11 cellular contexts compared by ENCODE assay signal in the genomic region with DNA sequence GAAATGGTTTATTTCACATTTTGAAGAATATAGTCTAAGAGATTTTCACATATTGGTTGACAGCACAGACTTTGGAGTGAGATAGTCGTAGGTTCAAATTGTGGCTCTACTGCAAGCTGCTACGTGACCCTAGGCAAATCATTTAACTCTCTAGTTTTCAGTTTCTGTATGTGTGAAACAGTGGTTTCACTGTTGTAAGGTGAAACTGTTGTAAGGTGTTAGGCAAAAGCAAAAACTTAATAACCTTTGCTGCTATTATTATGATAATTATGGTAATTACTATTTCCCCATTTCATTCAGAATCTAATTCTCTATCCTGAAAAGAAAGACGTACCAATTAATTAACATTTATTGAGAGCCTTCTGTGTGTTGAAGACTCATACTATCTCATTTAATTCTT.
A peak's percentile ranks its signal among the peaks of the same experiment; 100 is the strongest.
DNase-seq lines count a peak whose midpoint lies in the region; ATAC-seq and TF ChIP-seq lines count a peak whose summit lies in the region.
"Had no signal": no experiment of that assay in that cellular context is flagged by ENCODE, and none has a peak within 500 bp of the region (broad histone marks: within the 10 kb centered on the region; RNA-seq: fewer than 3 reads in every experiment).

No MANE protein-coding gene starts in this region.

- intact Hi-C loops in testis (cut with DNase I; ENCODE audit: low total_unique reads) = no loop called here

- no peak overlapping the region for H3K4me3 ChIP-seq in testis
- H3K4me3 ChIP-seq: prostate gland, SJSA1 had no signal

- no peak for TF ChIP-seq POLR2A in testis (IDR thresholded peaks at IDR 0.05)

- DNase-seq in GM10266 (ENCODE audit: extremely low spot score) (peak; percentile 19), GM19240 (ENCODE audit: insufficient read length, low spot score) (peak; percentile 5), NCI-H2107 (lab: John Stamatoyannopoulos, UW) (no peak), SIG-M5 treated with dmso at 0.1 percent for 504 hours (lab: John Stamatoyannopoulos, UW; ENCODE audit: unreplicated experiment) (no peak), NCI-H226 (no peak), testis (no peak)
- DNase-seq: activated CD8-positive, alpha-beta memory T cell treated with anti-CD3 and anti-CD28 coated beads for 24 hours had no signal

- ATAC-seq in HG02642 (IDR thresholded peaks at IDR 0.05; ENCODE audit: poor library complexity, unreplicated experiment) (peak; percentile 99), HG03457 (IDR thresholded peaks at IDR 0.05; ENCODE audit: unreplicated experiment) (peak; percentile 92)

- H3K36me3 ChIP-seq in testis (ENCODE audit: low read depth, missing control alignments) = no peaks in the 10 kb centered on the region
- H3K36me3 ChIP-seq: prostate gland had no signal

- no peaks in the 10 kb centered on the region for H3K4me1 ChIP-seq in testis
- H3K4me1 ChIP-seq: prostate gland, SJSA1 had no signal

- no peak overlapping the region for H3K27ac ChIP-seq in testis
- H3K27ac ChIP-seq: prostate gland, SJSA1 had no signal

- 91 to 95% methylated on average over 3 of the region's 3 CpGs for WGBS in testis, 2 donors

- no peaks in the 10 kb centered on the region for H3K27me3 ChIP-seq in testis
- H3K27me3 ChIP-seq: SJSA1 had no signal

- H3K9me3 ChIP-seq in testis = no peaks in the 10 kb centered on the region
- H3K9me3 ChIP-seq: prostate gland, SJSA1 had no signal

- TF ChIP-seq CTCF in GM10266 (IDR thresholded peaks at IDR 0.05; ENCODE audit: control insufficient read depth, insufficient read depth, low read depth, missing control alignments) = no peak
- TF ChIP-seq CTCF in testis (IDR thresholded peaks at IDR 0.05) = no peak

Comparison
In these comparisons a context has a peak if more than half of its experiments do, and no peak if none do; other contexts are left out.
1. DNase-seq: peak in GM10266 (single experiment) and GM19240 (single experiment); none in NCI-H2107 (single experiment), SIG-M5 treated with dmso at 0.1 percent for 504 hours (single experiment), NCI-H226 (single experiment) and testis (single experiment).